Comparison of ENCODE assay signal across 11 cellular contexts in the genomic region with DNA sequence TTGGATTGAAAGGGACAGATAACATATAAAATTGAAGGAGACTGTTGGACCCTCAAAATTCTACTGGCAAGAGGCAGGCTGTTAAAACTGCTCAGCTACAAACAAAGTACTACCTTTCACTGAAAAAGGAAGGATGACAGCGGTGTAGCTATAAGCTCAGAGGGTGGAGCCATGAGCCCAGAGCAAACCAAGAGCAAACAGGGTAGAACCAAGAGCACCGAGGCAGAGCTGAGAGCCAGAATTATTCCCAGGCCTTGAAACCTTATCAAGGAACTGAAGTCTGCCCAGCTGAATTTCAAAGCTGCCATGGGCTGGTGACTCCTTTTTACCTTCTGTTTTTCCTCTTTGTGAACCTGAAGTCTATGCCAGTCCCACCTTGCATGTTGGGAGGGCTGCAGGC.
DNase-seq lines count a peak whose midpoint lies in the region; ATAC-seq and TF ChIP-seq lines count a peak whose summit lies in the region.
"Had no signal": no experiment of that assay in that cellular context is flagged by ENCODE, and none has a peak within 500 bp of the region (broad histone marks: within the 10 kb centered on the region; RNA-seq: fewer than 3 reads in every experiment).

No MANE protein-coding gene starts in this region.

- no peak; the same call in 1 of the 2 replicates for TF ChIP-seq CTCF in RWPE1 (conservative IDR thresholded peaks at IDR 0.05; ENCODE audit: low read depth)
- no peak for TF ChIP-seq CTCF in esophagus squamous epithelium (IDR thresholded peaks at IDR 0.05)
- TF ChIP-seq CTCF in prostate gland (IDR thresholded peaks at IDR 0.05): no peak
- TF ChIP-seq CTCF in foreskin keratinocyte (conservative IDR thresholded peaks at IDR 0.05): no peak

- ATAC-seq in GM21737 (IDR thresholded peaks at IDR 0.05; ENCODE audit: unreplicated experiment) (no peak), foreskin keratinocyte (no peak)

- POLR2A ChIA-PET in RWPE1 (lab: Yijun Ruan, JAX; ENCODE audit: low non-redundant PET): no interaction called here

- no peaks in the 10 kb centered on the region for H3K27me3 ChIP-seq in esophagus squamous epithelium
- no peaks in the 10 kb centered on the region for H3K27me3 ChIP-seq in prostate gland (replicated peaks; ENCODE audit: insufficient read depth)
- H3K27me3 ChIP-seq in foreskin keratinocyte: no peaks in the 10 kb centered on the region

- 28 to 40% methylated on average over 2 of the region's 2 CpGs for WGBS in esophagus squamous epithelium, 2 donors
- 32% methylated on average over 2 of the region's 2 CpGs for WGBS in prostate gland

- DNase-seq in Caki2 (ENCODE audit: low read depth) (peak; percentile 15), RWPE1 (ENCODE audit: low spot score) (no peak), esophagus squamous epithelium (lab: John Stamatoyannopoulos, UW) (no peak), prostate gland (ENCODE audit: low spot score) (peak; percentile 41), NCI-H226 (no peak), foreskin keratinocyte (no peak), NCI-H748 (lab: John Stamatoyannopoulos, UW; ENCODE audit: unreplicated experiment) (no peak)
- DNase-seq: activated CD4-positive, alpha-beta T cell treated with anti-CD3 and anti-CD28 coated beads for 48 hours; CD4-positive, alpha-beta memory T cell; NCI-H1092 had no signal

- H3K9me3 ChIP-seq in esophagus squamous epithelium (no peaks in the 10 kb centered on the region), prostate gland (no peaks in the 10 kb centered on the region)

- H3K27ac ChIP-seq in RWPE1: peak overlapping the region; percentile 79
- H3K27ac ChIP-seq in esophagus squamous epithelium: peak overlapping the region; percentile 73 to 78 (median 75)
- peak overlapping the region; percentile 48 to 52 for H3K27ac ChIP-seq in prostate gland
- no peak overlapping the region for H3K27ac ChIP-seq in foreskin keratinocyte

- H3K4me1 ChIP-seq in esophagus squamous epithelium (peaks cover 26 to 81% (median 58%) of the 10 kb centered on the region in 3 donors), prostate gland (replicated peaks) (no peaks in the 10 kb centered on the region), foreskin keratinocyte (peaks cover 5% of the 10 kb centered on the region)

- in situ Hi-C loops in Caki2 (cut with HindIII; ENCODE audit: low pct_unique_long_range_greater_than_20kb, low sequenced_read_pairs): no loop called here

- intact Hi-C loops in esophagus squamous epithelium (cut with DNase I) (loop anchor here (10.0 kb wide), 1 partner anchor 99 kb away; no protein-coding TSS in a partner anchor), prostate gland (cut with DNase I) (loop anchor here (10.0 kb wide), 2 partner anchors 99 to 259 kb away; no protein-coding TSS in a partner anchor)

- H3K4me3 ChIP-seq in esophagus squamous epithelium (no peak overlapping the region), prostate gland (no peak overlapping the region)

- H3K36me3 ChIP-seq in esophagus squamous epithelium (peaks cover 0 to 73% (median 6%) of the 10 kb centered on the region in 3 donors), prostate gland (no peaks in the 10 kb centered on the region)

- CTCF ChIA-PET in RWPE1 (lab: Yijun Ruan, JAX): interaction anchor here (0.6 to 1.3 kb wide), 4 partner anchors 16 to 266 kb away, joined by 3 read pairs; no protein-coding TSS in a partner anchor

- TF ChIP-seq POLR2A in esophagus squamous epithelium (IDR thresholded peaks at IDR 0.05) (no peak), prostate gland (IDR thresholded peaks at IDR 0.05) (no peak)

Comparison
In these comparisons a context has a peak if more than half of its experiments do, and no peak if none do; other contexts are left out.
1. DNase-seq: peak in Caki2 (single experiment) and prostate gland (single experiment); none in RWPE1 (single experiment), esophagus squamous epithelium (single experiment), NCI-H226 (single experiment), foreskin keratinocyte (0 of 2) and NCI-H748 (single experiment).